In the genomic region with DNA sequence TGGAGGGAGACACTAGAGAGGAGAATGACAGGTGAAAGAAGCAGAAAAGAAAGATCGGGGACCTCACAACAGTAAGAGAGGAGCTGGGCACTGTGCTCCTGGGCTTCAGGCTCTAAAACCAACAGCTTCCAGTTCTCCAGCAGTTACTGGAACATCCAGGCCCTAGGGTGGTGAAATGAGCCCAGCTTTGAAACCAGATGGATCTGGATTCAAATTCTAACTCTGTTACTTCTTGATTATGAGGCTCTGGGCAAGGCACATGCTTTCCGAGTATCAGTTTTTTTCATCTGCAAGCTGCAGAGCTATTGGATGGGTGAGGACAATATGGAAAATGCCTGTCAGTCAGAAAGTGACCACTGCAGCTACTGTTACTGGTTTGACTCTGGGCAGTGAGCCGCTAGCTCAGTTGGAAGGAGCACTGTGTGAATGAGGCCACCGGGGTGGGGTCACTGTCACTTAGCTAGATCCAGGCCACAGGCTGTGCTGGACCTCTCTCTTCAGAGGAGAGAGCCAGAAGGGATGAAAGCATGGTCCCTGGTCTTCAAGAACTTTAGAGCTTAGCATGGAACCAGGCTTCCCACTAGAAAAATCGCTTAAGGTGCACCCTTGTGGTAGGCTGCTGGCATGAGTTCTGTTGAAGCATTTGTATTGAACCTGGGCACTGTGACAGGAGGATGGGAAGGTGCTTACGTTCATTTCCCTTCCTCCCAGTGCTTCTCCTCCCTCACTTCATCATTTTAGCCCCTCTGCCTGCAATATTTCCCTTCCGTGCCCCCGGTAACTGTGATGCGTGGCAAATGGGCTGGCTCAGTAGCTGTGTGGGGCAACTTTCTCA, we compare ENCODE assay signal across 1 cellular context.
TF ChIP-seq lines count a peak whose summit lies in the region.

No MANE protein-coding gene starts in this region.

TF ChIP-seq in K562, 482 proteins besides CTCF, POLR2A, EP300 and RAD21 (continued from another document and continues in another):
- TF ChIP-seq, protein P1, sequence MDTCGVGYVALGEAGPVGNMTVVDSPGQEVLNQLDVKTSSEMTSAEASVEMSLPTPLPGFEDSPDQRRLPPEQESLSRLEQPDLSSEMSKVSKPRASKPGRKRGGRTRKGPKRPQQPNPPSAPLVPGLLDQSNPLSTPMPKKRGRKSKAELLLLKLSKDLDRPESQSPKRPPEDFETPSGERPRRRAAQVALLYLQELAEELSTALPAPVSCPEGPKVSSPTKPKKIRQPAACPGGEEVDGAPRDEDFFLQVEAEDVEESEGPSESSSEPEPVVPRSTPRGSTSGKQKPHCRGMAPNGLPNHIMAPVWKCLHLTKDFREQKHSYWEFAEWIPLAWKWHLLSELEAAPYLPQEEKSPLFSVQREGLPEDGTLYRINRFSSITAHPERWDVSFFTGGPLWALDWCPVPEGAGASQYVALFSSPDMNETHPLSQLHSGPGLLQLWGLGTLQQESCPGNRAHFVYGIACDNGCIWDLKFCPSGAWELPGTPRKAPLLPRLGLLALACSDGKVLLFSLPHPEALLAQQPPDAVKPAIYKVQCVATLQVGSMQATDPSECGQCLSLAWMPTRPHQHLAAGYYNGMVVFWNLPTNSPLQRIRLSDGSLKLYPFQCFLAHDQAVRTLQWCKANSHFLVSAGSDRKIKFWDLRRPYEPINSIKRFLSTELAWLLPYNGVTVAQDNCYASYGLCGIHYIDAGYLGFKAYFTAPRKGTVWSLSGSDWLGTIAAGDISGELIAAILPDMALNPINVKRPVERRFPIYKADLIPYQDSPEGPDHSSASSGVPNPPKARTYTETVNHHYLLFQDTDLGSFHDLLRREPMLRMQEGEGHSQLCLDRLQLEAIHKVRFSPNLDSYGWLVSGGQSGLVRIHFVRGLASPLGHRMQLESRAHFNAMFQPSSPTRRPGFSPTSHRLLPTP (IDR thresholded peaks at IDR 0.05; ENCODE audit: borderline replicate concordance, extremely low read depth, insufficient read length) = no peak
- TF ChIP-seq ELF1 (tag; IDR thresholded peaks at IDR 0.05) (no peak), ZNF699 (CRISPR knock-in tag; IDR thresholded peaks at IDR 0.05; ENCODE audit: insufficient replicate concordance) (no peak), PHB (CRISPR knock-in tag; IDR thresholded peaks at IDR 0.05) (no peak), PTTG1 (tag; IDR thresholded peaks at IDR 0.05; ENCODE audit: low read depth) (no peak), ZNF584 (CRISPR knock-in tag; IDR thresholded peaks at IDR 0.05; ENCODE audit: low read depth) (no peak), POLR3A (IDR thresholded peaks at IDR 0.05; ENCODE audit: borderline replicate concordance, extremely low read depth, insufficient read depth, insufficient read length) (no peak), NFIC (IDR thresholded peaks at IDR 0.05) (no peak), PHF20 (IDR thresholded peaks at IDR 0.05; ENCODE audit: partially characterized antibody) (no peak), KDM4B (IDR thresholded peaks at IDR 0.05; ENCODE audit: borderline replicate concordance in 2 of 2, low read depth in 1 of 2) (no peak), SRF (CRISPR knock-in tag; IDR thresholded peaks at IDR 0.05) (no peak), FOXP1 (CRISPR knock-in tag; IDR thresholded peaks at IDR 0.05) (no peak), ZZZ3 (IDR thresholded peaks at IDR 0.05) (0 out of 2 replicates have a peak, but pooled peaks have one; percentile 36), STAT5A (IDR thresholded peaks at IDR 0.05; ENCODE audit: borderline replicate concordance, low read length) (no peak), ZBED1 (IDR thresholded peaks at IDR 0.05) (no peak), ZFX (CRISPR knock-in tag; IDR thresholded peaks at IDR 0.05) (0 out of 2 replicates have a peak, but pooled peaks have one; percentile 25), RBM15 (IDR thresholded peaks at IDR 0.05; ENCODE audit: insufficient read depth, low read length) (no peak), SREBF1 (IDR thresholded peaks at IDR 0.05; ENCODE audit: borderline replicate concordance, low read depth, low read length) (no peak), KDM5B (IDR thresholded peaks at IDR 0.05; ENCODE audit: insufficient replicate concordance, low read depth, low read length) (no peak), ETV1 (tag; conservative IDR thresholded peaks at IDR 0.05; ENCODE audit: low read depth) (0 out of 2 replicates have a peak, but pooled peaks have one; percentile 13), HDGF (IDR thresholded peaks at IDR 0.05) (0 out of 2 replicates have a peak, but pooled peaks have one; percentile 21), CCAR2 (IDR thresholded peaks at IDR 0.05; ENCODE audit: low read depth, low read length) (no peak), MYC (IDR thresholded peaks at IDR 0.05; ENCODE audit: low read depth, low read length) (peak; percentile 23; the same call in 1 of the 2 replicates), MYC (CRISPR knock-in tag; IDR thresholded peaks at IDR 0.05; ENCODE audit: borderline replicate concordance, low read depth) (no peak), ZNF764 (CRISPR knock-in tag; IDR thresholded peaks at IDR 0.05; ENCODE audit: low read depth) (no peak), CBX2 (IDR thresholded peaks at IDR 0.05; ENCODE audit: insufficient read depth, low read length, poor library complexity, severe bottlenecking) (no peak), SRSF7 (optimal IDR thresholded peaks at IDR 0.05; ENCODE audit: low read depth, low read length) (no peak), RFX1 (IDR thresholded peaks at IDR 0.05) (no peak), DNMT1 (IDR thresholded peaks at IDR 0.05) (no peak), PHF21A (IDR thresholded peaks at IDR 0.05; ENCODE audit: borderline replicate concordance, low read depth) (no peak), CBFA2T2 (conservative IDR thresholded peaks at IDR 0.05) (no peak), NFYB (IDR thresholded peaks at IDR 0.05; ENCODE audit: extremely low read depth, insufficient read length) (no peak)
- TF ChIP-seq, protein P2, sequence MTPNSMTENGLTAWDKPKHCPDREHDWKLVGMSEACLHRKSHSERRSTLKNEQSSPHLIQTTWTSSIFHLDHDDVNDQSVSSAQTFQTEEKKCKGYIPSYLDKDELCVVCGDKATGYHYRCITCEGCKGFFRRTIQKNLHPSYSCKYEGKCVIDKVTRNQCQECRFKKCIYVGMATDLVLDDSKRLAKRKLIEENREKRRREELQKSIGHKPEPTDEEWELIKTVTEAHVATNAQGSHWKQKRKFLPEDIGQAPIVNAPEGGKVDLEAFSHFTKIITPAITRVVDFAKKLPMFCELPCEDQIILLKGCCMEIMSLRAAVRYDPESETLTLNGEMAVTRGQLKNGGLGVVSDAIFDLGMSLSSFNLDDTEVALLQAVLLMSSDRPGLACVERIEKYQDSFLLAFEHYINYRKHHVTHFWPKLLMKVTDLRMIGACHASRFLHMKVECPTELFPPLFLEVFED (CRISPR knock-in tag; conservative IDR thresholded peaks at IDR 0.05) = peak; percentile 78; the same call in 1 of the 2 replicates
- TF ChIP-seq, protein P3, sequence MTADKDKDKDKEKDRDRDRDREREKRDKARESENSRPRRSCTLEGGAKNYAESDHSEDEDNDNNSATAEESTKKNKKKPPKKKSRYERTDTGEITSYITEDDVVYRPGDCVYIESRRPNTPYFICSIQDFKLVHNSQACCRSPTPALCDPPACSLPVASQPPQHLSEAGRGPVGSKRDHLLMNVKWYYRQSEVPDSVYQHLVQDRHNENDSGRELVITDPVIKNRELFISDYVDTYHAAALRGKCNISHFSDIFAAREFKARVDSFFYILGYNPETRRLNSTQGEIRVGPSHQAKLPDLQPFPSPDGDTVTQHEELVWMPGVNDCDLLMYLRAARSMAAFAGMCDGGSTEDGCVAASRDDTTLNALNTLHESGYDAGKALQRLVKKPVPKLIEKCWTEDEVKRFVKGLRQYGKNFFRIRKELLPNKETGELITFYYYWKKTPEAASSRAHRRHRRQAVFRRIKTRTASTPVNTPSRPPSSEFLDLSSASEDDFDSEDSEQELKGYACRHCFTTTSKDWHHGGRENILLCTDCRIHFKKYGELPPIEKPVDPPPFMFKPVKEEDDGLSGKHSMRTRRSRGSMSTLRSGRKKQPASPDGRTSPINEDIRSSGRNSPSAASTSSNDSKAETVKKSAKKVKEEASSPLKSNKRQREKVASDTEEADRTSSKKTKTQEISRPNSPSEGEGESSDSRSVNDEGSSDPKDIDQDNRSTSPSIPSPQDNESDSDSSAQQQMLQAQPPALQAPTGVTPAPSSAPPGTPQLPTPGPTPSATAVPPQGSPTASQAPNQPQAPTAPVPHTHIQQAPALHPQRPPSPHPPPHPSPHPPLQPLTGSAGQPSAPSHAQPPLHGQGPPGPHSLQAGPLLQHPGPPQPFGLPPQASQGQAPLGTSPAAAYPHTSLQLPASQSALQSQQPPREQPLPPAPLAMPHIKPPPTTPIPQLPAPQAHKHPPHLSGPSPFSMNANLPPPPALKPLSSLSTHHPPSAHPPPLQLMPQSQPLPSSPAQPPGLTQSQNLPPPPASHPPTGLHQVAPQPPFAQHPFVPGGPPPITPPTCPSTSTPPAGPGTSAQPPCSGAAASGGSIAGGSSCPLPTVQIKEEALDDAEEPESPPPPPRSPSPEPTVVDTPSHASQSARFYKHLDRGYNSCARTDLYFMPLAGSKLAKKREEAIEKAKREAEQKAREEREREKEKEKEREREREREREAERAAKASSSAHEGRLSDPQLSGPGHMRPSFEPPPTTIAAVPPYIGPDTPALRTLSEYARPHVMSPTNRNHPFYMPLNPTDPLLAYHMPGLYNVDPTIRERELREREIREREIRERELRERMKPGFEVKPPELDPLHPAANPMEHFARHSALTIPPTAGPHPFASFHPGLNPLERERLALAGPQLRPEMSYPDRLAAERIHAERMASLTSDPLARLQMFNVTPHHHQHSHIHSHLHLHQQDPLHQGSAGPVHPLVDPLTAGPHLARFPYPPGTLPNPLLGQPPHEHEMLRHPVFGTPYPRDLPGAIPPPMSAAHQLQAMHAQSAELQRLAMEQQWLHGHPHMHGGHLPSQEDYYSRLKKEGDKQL (CRISPR knock-in tag; IDR thresholded peaks at IDR 0.05; ENCODE audit: borderline replicate concordance) = no peak
- TF ChIP-seq, protein P4, sequence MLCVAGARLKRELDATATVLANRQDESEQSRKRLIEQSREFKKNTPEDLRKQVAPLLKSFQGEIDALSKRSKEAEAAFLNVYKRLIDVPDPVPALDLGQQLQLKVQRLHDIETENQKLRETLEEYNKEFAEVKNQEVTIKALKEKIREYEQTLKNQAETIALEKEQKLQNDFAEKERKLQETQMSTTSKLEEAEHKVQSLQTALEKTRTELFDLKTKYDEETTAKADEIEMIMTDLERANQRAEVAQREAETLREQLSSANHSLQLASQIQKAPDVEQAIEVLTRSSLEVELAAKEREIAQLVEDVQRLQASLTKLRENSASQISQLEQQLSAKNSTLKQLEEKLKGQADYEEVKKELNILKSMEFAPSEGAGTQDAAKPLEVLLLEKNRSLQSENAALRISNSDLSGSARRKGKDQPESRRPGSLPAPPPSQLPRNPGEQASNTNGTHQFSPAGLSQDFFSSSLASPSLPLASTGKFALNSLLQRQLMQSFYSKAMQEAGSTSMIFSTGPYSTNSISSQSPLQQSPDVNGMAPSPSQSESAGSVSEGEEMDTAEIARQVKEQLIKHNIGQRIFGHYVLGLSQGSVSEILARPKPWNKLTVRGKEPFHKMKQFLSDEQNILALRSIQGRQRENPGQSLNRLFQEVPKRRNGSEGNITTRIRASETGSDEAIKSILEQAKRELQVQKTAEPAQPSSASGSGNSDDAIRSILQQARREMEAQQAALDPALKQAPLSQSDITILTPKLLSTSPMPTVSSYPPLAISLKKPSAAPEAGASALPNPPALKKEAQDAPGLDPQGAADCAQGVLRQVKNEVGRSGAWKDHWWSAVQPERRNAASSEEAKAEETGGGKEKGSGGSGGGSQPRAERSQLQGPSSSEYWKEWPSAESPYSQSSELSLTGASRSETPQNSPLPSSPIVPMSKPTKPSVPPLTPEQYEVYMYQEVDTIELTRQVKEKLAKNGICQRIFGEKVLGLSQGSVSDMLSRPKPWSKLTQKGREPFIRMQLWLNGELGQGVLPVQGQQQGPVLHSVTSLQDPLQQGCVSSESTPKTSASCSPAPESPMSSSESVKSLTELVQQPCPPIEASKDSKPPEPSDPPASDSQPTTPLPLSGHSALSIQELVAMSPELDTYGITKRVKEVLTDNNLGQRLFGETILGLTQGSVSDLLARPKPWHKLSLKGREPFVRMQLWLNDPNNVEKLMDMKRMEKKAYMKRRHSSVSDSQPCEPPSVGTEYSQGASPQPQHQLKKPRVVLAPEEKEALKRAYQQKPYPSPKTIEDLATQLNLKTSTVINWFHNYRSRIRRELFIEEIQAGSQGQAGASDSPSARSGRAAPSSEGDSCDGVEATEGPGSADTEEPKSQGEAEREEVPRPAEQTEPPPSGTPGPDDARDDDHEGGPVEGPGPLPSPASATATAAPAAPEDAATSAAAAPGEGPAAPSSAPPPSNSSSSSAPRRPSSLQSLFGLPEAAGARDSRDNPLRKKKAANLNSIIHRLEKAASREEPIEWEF (CRISPR knock-in tag; IDR thresholded peaks at IDR 0.05) = 0 out of 2 replicates have a peak, but pooled peaks have one; percentile 40
- TF ChIP-seq, protein P5, sequence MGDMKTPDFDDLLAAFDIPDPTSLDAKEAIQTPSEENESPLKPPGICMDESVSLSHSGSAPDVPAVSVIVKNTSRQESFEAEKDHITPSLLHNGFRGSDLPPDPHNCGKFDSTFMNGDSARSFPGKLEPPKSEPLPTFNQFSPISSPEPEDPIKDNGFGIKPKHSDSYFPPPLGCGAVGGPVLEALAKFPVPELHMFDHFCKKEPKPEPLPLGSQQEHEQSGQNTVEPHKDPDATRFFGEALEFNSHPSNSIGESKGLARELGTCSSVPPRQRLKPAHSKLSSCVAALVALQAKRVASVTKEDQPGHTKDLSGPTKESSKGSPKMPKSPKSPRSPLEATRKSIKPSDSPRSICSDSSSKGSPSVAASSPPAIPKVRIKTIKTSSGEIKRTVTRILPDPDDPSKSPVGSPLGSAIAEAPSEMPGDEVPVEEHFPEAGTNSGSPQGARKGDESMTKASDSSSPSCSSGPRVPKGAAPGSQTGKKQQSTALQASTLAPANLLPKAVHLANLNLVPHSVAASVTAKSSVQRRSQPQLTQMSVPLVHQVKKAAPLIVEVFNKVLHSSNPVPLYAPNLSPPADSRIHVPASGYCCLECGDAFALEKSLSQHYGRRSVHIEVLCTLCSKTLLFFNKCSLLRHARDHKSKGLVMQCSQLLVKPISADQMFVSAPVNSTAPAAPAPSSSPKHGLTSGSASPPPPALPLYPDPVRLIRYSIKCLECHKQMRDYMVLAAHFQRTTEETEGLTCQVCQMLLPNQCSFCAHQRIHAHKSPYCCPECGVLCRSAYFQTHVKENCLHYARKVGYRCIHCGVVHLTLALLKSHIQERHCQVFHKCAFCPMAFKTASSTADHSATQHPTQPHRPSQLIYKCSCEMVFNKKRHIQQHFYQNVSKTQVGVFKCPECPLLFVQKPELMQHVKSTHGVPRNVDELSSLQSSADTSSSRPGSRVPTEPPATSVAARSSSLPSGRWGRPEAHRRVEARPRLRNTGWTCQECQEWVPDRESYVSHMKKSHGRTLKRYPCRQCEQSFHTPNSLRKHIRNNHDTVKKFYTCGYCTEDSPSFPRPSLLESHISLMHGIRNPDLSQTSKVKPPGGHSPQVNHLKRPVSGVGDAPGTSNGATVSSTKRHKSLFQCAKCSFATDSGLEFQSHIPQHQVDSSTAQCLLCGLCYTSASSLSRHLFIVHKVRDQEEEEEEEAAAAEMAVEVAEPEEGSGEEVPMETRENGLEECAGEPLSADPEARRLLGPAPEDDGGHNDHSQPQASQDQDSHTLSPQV (IDR thresholded peaks at IDR 0.05) = peak; percentile 84
- TF ChIP-seq, protein P6, sequence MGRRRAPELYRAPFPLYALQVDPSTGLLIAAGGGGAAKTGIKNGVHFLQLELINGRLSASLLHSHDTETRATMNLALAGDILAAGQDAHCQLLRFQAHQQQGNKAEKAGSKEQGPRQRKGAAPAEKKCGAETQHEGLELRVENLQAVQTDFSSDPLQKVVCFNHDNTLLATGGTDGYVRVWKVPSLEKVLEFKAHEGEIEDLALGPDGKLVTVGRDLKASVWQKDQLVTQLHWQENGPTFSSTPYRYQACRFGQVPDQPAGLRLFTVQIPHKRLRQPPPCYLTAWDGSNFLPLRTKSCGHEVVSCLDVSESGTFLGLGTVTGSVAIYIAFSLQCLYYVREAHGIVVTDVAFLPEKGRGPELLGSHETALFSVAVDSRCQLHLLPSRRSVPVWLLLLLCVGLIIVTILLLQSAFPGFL (CRISPR knock-in tag; IDR thresholded peaks at IDR 0.05) = no peak
